ENCODE assay signal across 15 cellular contexts in the genomic region with DNA sequence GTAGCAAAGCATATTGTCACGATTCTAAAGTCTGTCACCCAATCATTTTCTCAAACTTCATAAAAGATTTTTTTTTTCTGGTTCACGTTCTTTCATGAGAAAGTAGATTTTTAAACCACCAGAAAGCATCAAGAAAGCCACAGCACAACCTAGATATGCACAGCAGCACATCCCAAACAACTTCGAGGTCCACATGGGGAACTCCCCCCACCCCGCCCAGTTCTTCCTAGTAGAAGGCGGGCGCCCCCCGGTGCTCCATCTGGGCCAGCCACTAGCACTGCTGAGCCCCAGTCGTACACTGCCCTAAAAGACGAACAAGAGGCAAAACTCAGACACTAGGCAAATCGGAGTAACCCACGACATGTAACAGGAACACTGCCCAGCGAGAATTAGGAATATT. TPM values are rescaled to one million over a fixed set of nuclear protein-coding genes. Genes with fewer than 3 reads are reported as not detected.
DNase-seq lines count a peak whose midpoint lies in the region; ATAC-seq, FAIRE-seq and TF ChIP-seq lines count a peak whose summit lies in the region.
"Had no signal": no experiment of that assay in that cellular context is flagged by ENCODE, and none has a peak within 500 bp of the region (broad histone marks: within the 10 kb centered on the region; RNA-seq: fewer than 3 reads in every experiment).

No MANE protein-coding gene starts in this region.

- peak; percentile 55 for ATAC-seq in GM23338
- ATAC-seq in left lung, result no peak
- ATAC-seq: upper lobe of right lung had no signal

- H3K9me2 ChIP-seq in GM23338 (ENCODE audit: insufficient read depth), result no peaks in the 10 kb centered on the region

- no peak for FAIRE-seq in frontal cortex (lab: Jason Lieb, UNC)
- FAIRE-seq in urothelium cell line (lab: Jason Lieb, UNC), result no peak
- FAIRE-seq: islet of Langerhans had no signal

- H3K36me3 ChIP-seq in GM23338 (ENCODE audit: insufficient read depth) (no peaks in the 10 kb centered on the region), left lung (no peaks in the 10 kb centered on the region)
- H3K36me3 ChIP-seq: upper lobe of right lung had no signal

- H4K20me1 ChIP-seq in GM23338 (replicated peaks; ENCODE audit: insufficient read depth), result peaks cover 81% of the 10 kb centered on the region

- H3K36me3 Mint-ChIP-seq in GM23338 (ENCODE audit: low read depth), result peaks cover 4% of the 10 kb centered on the region; the same call in 2 of the 3 replicates
- H3K36me3 Mint-ChIP-seq in activated naive CD4-positive, alpha-beta T cell treated with anti-CD3 and anti-CD28 coated beads, Interleukin-2, amount 50 U/mL, for 24 hours, result peaks cover 7% of the 10 kb centered on the region

- H3F3A ChIP-seq in GM23338 (replicated peaks; ENCODE audit: low read depth), result peaks cover 3% of the 10 kb centered on the region; the same call in 1 of the 2 replicates

- H3K79me2 ChIP-seq in GM23338 (replicated peaks; ENCODE audit: insufficient read depth), result peaks cover 100% of the 10 kb centered on the region

- H3K4me1 Mint-ChIP-seq in GM23338, result peaks cover 31% of the 10 kb centered on the region; the same call in 2 of the 3 replicates
- H3K4me1 Mint-ChIP-seq in activated naive CD4-positive, alpha-beta T cell treated with anti-CD3 and anti-CD28 coated beads, Interleukin-2, amount 50 U/mL, for 24 hours, result peaks cover 75% of the 10 kb centered on the region

- intact Hi-C loops in left lung (cut with DNase I), result no loop called here

- no peak overlapping the region for H3K4me3 ChIP-seq in GM23338
- no peak overlapping the region for H3K4me3 ChIP-seq in left lung
- H3K4me3 ChIP-seq: SJSA1, smooth muscle cell, upper lobe of right lung had no signal

- no peaks in the 10 kb centered on the region; the same call in 1 of the 2 replicates for H3K4me1 ChIP-seq in GM23338 (ENCODE audit: insufficient read depth)
- H3K4me1 ChIP-seq in left lung, result peaks cover 11 to 20% of the 10 kb centered on the region in 2 donors
- H3K4me1 ChIP-seq: SJSA1 had no signal

- no peaks in the 10 kb centered on the region for H3K9me3 Mint-ChIP-seq in GM23338
- no peaks in the 10 kb centered on the region for H3K9me3 Mint-ChIP-seq in activated naive CD4-positive, alpha-beta T cell treated with anti-CD3 and anti-CD28 coated beads, Interleukin-2, amount 50 U/mL, for 24 hours

- H3K27me3 ChIP-seq in GM23338 (ENCODE audit: insufficient read depth), result no peaks in the 10 kb centered on the region
- no peaks in the 10 kb centered on the region for H3K27me3 ChIP-seq in left lung
- H3K27me3 ChIP-seq: SJSA1, upper lobe of right lung had no signal

- H3K27ac ChIP-seq in GM23338 (ENCODE audit: low read depth), result no peak overlapping the region
- H3K27ac ChIP-seq in left lung, result no peak overlapping the region
- H3K27ac ChIP-seq: SJSA1, upper lobe of right lung had no signal

- no peak overlapping the region for H3K4me2 ChIP-seq in GM23338
- H3K4me2 ChIP-seq: smooth muscle cell had no signal

- no peak overlapping the region for H2AFZ ChIP-seq in GM23338

- H3K9me3 ChIP-seq in left lung, result no peaks in the 10 kb centered on the region
- H3K9me3 ChIP-seq: SJSA1, upper lobe of right lung had no signal

- H3K27me3 Mint-ChIP-seq in GM23338 (ENCODE audit: insufficient read depth, low read depth, poor library complexity), result peaks cover 5% of the 10 kb centered on the region
- H3K27me3 Mint-ChIP-seq in activated naive CD4-positive, alpha-beta T cell treated with anti-CD3 and anti-CD28 coated beads, Interleukin-2, amount 50 U/mL, for 24 hours, result no peaks in the 10 kb centered on the region

- DNase-seq in GM23338 (ENCODE audit: low spot score) (peak; percentile 52), NCI-H1417 (lab: John Stamatoyannopoulos, UW) (no peak), left lung (no peak), frontal cortex (ENCODE audit: low spot score in 2 of 2) (no peak), urothelium cell line (ENCODE audit: low spot score) (no peak)
- DNase-seq in activated CD4-positive, alpha-beta T cell treated with anti-CD3 and anti-CD28 coated beads, Interleukin-2, amount 50 U/mL, for 1 hour, result peak; percentile 49
- peak; percentile 28 to 32 for DNase-seq in stimulated activated CD4-positive, alpha-beta T cell treated with anti-CD3 and anti-CD28 coated beads, Interleukin-2, amount 100 ng/mL, for 24 hours
- DNase-seq: AML-193, cerebellar nuclear complex, DMS79, upper lobe of right lung had no signal

- no peak overlapping the region for H3K27ac Mint-ChIP-seq in GM23338
- H3K27ac Mint-ChIP-seq in activated naive CD4-positive, alpha-beta T cell treated with anti-CD3 and anti-CD28 coated beads, Interleukin-2, amount 50 U/mL, for 24 hours, result peak overlapping the region; percentile 30

- peak; percentile 23 to 49 for TF ChIP-seq CTCF in GM23338 (conservative IDR thresholded peaks at IDR 0.05; ENCODE audit: low read depth in 2 of 2)
- TF ChIP-seq CTCF in left lung (IDR thresholded peaks at IDR 0.05), result no peak

- no peak overlapping the region for H3K4me3 Mint-ChIP-seq in GM23338
- peak overlapping the region; percentile 52 for H3K4me3 Mint-ChIP-seq in activated naive CD4-positive, alpha-beta T cell treated with anti-CD3 and anti-CD28 coated beads, Interleukin-2, amount 50 U/mL, for 24 hours

TF ChIP-seq in GM23338, 12 proteins besides CTCF, POLR2A, EP300 and RAD21 (continues in another document):
- TF ChIP-seq EZH2 (IDR thresholded peaks at IDR 0.05; ENCODE audit: low read depth, unreplicated experiment), result no peak
- no peak for TF ChIP-seq CREB1 (CRISPR knock-in tag; IDR thresholded peaks at IDR 0.05; ENCODE audit: low read depth)
- TF ChIP-seq, protein P1, sequence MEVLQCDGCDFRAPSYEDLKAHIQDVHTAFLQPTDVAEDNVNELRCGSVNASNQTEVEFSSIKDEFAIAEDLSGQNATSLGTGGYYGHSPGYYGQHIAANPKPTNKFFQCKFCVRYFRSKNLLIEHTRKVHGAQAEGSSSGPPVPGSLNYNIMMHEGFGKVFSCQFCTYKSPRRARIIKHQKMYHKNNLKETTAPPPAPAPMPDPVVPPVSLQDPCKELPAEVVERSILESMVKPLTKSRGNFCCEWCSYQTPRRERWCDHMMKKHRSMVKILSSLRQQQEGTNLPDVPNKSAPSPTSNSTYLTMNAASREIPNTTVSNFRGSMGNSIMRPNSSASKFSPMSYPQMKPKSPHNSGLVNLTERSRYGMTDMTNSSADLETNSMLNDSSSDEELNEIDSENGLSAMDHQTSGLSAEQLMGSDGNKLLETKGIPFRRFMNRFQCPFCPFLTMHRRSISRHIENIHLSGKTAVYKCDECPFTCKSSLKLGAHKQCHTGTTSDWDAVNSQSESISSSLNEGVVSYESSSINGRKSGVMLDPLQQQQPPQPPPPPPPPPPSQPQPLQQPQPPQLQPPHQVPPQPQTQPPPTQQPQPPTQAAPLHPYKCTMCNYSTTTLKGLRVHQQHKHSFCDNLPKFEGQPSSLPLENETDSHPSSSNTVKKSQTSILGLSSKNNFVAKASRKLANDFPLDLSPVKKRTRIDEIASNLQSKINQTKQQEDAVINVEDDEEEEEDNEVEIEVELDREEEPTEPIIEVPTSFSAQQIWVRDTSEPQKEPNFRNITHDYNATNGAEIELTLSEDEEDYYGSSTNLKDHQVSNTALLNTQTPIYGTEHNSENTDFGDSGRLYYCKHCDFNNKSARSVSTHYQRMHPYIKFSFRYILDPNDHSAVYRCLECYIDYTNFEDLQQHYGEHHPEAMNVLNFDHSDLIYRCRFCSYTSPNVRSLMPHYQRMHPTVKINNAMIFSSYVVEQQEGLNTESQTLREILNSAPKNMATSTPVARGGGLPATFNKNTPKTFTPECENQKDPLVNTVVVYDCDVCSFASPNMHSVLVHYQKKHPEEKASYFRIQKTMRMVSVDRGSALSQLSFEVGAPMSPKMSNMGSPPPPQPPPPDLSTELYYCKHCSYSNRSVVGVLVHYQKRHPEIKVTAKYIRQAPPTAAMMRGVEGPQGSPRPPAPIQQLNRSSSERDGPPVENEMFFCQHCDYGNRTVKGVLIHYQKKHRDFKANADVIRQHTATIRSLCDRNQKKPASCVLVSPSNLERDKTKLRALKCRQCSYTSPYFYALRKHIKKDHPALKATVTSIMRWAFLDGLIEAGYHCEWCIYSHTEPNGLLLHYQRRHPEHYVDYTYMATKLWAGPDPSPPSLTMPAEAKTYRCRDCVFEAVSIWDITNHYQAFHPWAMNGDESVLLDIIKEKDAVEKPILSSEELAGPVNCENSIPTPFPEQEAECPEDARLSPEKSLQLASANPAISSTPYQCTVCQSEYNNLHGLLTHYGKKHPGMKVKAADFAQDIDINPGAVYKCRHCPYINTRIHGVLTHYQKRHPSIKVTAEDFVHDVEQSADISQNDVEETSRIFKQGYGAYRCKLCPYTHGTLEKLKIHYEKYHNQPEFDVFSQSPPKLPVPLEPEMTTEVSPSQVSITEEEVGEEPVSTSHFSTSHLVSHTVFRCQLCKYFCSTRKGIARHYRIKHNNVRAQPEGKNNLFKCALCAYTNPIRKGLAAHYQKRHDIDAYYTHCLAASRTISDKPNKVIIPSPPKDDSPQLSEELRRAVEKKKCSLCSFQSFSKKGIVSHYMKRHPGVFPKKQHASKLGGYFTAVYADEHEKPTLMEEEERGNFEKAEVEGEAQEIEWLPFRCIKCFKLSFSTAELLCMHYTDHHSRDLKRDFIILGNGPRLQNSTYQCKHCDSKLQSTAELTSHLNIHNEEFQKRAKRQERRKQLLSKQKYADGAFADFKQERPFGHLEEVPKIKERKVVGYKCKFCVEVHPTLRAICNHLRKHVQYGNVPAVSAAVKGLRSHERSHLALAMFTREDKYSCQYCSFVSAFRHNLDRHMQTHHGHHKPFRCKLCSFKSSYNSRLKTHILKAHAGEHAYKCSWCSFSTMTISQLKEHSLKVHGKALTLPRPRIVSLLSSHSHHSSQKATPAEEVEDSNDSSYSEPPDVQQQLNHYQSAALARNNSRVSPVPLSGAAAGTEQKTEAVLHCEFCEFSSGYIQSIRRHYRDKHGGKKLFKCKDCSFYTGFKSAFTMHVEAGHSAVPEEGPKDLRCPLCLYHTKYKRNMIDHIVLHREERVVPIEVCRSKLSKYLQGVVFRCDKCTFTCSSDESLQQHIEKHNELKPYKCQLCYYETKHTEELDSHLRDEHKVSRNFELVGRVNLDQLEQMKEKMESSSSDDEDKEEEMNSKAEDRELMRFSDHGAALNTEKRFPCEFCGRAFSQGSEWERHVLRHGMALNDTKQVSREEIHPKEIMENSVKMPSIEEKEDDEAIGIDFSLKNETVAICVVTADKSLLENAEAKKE (CRISPR knock-in tag; IDR thresholded peaks at IDR 0.05), result no peak

RNA-seq across cellular contexts. Expression of a gene that starts 15.5 kb away (rescaled TPM):
- 306 and 312 TPM in 2 replicates for total RNA-seq in GM23338 (2014; rRNA removed; shearing (Covaris generic))
- polyA plus RNA-seq in GM23338 (2016; fragmentation: Nextera tagmentation; extraction: Ambion mirVana), result 218 and 230 TPM in 2 replicates
- total RNA-seq in left lung (100 to 1,000 TPM; 559 to 567 TPM), frontal cortex (159 TPM)

RNA-seq across cellular contexts. Expression of a gene that starts 15.7 kb away (rescaled TPM):
- total RNA-seq in GM23338 (2014; rRNA removed; shearing (Covaris generic)), result 370 and 393 TPM in 2 replicates
- 204 and 227 TPM in 2 replicates for polyA plus RNA-seq in GM23338 (2016; fragmentation: Nextera tagmentation; extraction: Ambion mirVana)
- total RNA-seq in left lung (100 to 1,000 TPM; 320 to 344 TPM), frontal cortex (207 TPM)

RNA-seq across cellular contexts. Expression of a gene that starts 56.1 kb away (rescaled TPM):
- total RNA-seq in GM23338 (2014; rRNA removed; shearing (Covaris generic)), result 22.6 and 26.8 TPM in 2 replicates
- polyA plus RNA-seq in GM23338 (2016; fragmentation: Nextera tagmentation; extraction: Ambion mirVana), result 13.9 and 16.0 TPM in 2 replicates
- 10 to 100 TPM; 32.2 to 37.0 TPM for total RNA-seq in left lung
- total RNA-seq in frontal cortex, result 37.1 TPM

Comparison
In these comparisons a context has a peak if more than half of its experiments do, and no peak if none do; other contexts are left out.
1. DNase-seq: peak in GM23338 (single experiment), activated CD4-positive, alpha-beta T cell treated with anti-CD3 and anti-CD28 coated beads, Interleukin-2, amount 50 U/mL, for 1 hour (single experiment) and stimulated activated CD4-positive, alpha-beta T cell treated with anti-CD3 and anti-CD28 coated beads, Interleukin-2, amount 100 ng/mL, for 24 hours (2 of 2); none in NCI-H1417 (0 of 3), left lung (0 of 2), frontal cortex (0 of 2) and urothelium cell line (single experiment).
2. CTCF ChIP-seq: peak in GM23338 (2 of 2); none in left lung (0 of 2).